ENCODE assay signal across 3 cellular contexts in genomic region chr15:90201944-90202375, GRCh38.
TF ChIP-seq lines count a peak whose summit lies in the region.

No MANE protein-coding gene starts in this region.

TF ChIP-seq in A549, 52 proteins besides CTCF, POLR2A, EP300 and RAD21:
- no peak for TF ChIP-seq JUN (IDR thresholded peaks at IDR 0.05)
- no peak for TF ChIP-seq KDM5A (IDR thresholded peaks at IDR 0.05)
- TF ChIP-seq REST (IDR thresholded peaks at IDR 0.05): no peak
- no peak for TF ChIP-seq CHD4 (IDR thresholded peaks at IDR 0.05; ENCODE audit: borderline replicate concordance)
- no peak for TF ChIP-seq MYC (IDR thresholded peaks at IDR 0.05; ENCODE audit: borderline replicate concordance, low read length)
- TF ChIP-seq MAFK (IDR thresholded peaks at IDR 0.05; ENCODE audit: partially characterized antibody): no peak
- TF ChIP-seq, protein P1, sequence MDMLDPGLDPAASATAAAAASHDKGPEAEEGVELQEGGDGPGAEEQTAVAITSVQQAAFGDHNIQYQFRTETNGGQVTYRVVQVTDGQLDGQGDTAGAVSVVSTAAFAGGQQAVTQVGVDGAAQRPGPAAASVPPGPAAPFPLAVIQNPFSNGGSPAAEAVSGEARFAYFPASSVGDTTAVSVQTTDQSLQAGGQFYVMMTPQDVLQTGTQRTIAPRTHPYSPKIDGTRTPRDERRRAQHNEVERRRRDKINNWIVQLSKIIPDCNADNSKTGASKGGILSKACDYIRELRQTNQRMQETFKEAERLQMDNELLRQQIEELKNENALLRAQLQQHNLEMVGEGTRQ (IDR thresholded peaks at IDR 0.05): no peak
- no peak for TF ChIP-seq ATOH8 (CRISPR knock-in tag; IDR thresholded peaks at IDR 0.05; ENCODE audit: low read depth)
- TF ChIP-seq CBX8 (IDR thresholded peaks at IDR 0.05): no peak

TF ChIP-seq in HCT116, 20 proteins besides CTCF, POLR2A, EP300 and RAD21:
- TF ChIP-seq CBX3 (IDR thresholded peaks at IDR 0.05; ENCODE audit: low read depth): no peak
- TF ChIP-seq SP1 (IDR thresholded peaks at IDR 0.05; ENCODE audit: low read depth): no peak
- TF ChIP-seq REST (IDR thresholded peaks at IDR 0.05; ENCODE audit: low read depth): no peak
- no peak for TF ChIP-seq ZFX (IDR thresholded peaks at IDR 0.05)
- no peak for TF ChIP-seq SIN3A (IDR thresholded peaks at IDR 0.05; ENCODE audit: low read depth)
- no peak for TF ChIP-seq ZNF274 (IDR thresholded peaks at IDR 0.05; ENCODE audit: low read depth, low read length)
- no peak for TF ChIP-seq POLR2AphosphoS5 (IDR thresholded peaks at IDR 0.05; ENCODE audit: low read depth, low read length)
- TF ChIP-seq, protein P2, sequence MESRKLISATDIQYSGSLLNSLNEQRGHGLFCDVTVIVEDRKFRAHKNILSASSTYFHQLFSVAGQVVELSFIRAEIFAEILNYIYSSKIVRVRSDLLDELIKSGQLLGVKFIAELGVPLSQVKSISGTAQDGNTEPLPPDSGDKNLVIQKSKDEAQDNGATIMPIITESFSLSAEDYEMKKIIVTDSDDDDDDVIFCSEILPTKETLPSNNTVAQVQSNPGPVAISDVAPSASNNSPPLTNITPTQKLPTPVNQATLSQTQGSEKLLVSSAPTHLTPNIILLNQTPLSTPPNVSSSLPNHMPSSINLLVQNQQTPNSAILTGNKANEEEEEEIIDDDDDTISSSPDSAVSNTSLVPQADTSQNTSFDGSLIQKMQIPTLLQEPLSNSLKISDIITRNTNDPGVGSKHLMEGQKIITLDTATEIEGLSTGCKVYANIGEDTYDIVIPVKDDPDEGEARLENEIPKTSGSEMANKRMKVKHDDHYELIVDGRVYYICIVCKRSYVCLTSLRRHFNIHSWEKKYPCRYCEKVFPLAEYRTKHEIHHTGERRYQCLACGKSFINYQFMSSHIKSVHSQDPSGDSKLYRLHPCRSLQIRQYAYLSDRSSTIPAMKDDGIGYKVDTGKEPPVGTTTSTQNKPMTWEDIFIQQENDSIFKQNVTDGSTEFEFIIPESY (IDR thresholded peaks at IDR 0.05; ENCODE audit: extremely low read depth, insufficient replicate concordance, low read length): no peak
- no peak for TF ChIP-seq SRF (IDR thresholded peaks at IDR 0.05; ENCODE audit: low read depth)
- TF ChIP-seq FOSL1 (IDR thresholded peaks at IDR 0.05; ENCODE audit: low read depth): no peak
- TF ChIP-seq TCF7L2 (IDR thresholded peaks at IDR 0.05; ENCODE audit: borderline replicate concordance, extremely low read depth, insufficient read depth, insufficient read length): no peak
- no peak for TF ChIP-seq EZH2 (IDR thresholded peaks at IDR 0.05)
- TF ChIP-seq EZH2phosphoT487 (IDR thresholded peaks at IDR 0.05; ENCODE audit: borderline replicate concordance): no peak
- TF ChIP-seq ATF3 (IDR thresholded peaks at IDR 0.05): no peak
- TF ChIP-seq CEBPB (IDR thresholded peaks at IDR 0.05; ENCODE audit: low read depth): no peak
- TF ChIP-seq EGR1 (IDR thresholded peaks at IDR 0.05; ENCODE audit: low read depth): no peak

TF ChIP-seq in HepG2, 621 proteins besides CTCF, POLR2A, EP300 and RAD21:
- peak; percentile 28; the same call in 1 of the 2 replicates for TF ChIP-seq SP4 (CRISPR knock-in tag; IDR thresholded peaks at IDR 0.05)
- 0 out of 2 replicates have a peak, but pooled peaks have one; percentile 9 for TF ChIP-seq ZNF709 (CRISPR knock-in tag; IDR thresholded peaks at IDR 0.05)
- no peak for TF ChIP-seq POGK (CRISPR knock-in tag; conservative IDR thresholded peaks at IDR 0.05)
- no peak for TF ChIP-seq MZF1 (CRISPR knock-in tag; IDR thresholded peaks at IDR 0.05; ENCODE audit: borderline replicate concordance)
- TF ChIP-seq HNF1B (CRISPR knock-in tag; IDR thresholded peaks at IDR 0.05): 0 out of 2 replicates have a peak, but pooled peaks have one; percentile 5
- TF ChIP-seq MED8 (CRISPR knock-in tag; IDR thresholded peaks at IDR 0.05; ENCODE audit: insufficient replicate concordance): peak; percentile 7
- TF ChIP-seq ZFP36L1 (CRISPR knock-in tag; IDR thresholded peaks at IDR 0.05): 0 out of 2 replicates have a peak, but pooled peaks have one; percentile 59
